ENCODE assay signal across 23 cellular contexts in genomic region chr11:130525307-130525706, GRCh38.
"Had no signal": no experiment of that assay in that cellular context is flagged by ENCODE, and none has a peak within 500 bp of the region (broad histone marks: within the 10 kb centered on the region; RNA-seq: fewer than 3 reads in every experiment).

No MANE protein-coding gene starts in this region.

- ATAC-seq: activated CD4-positive, alpha-beta T cell treated with anti-CD3 and anti-CD28 coated beads for 36 hours; activated CD8-positive, alpha-beta T cell treated with anti-CD3 and anti-CD28 coated beads, Interleukin-2, amount 10 ng/mL, durations not matched to agents 7 days and 5 days had no signal

- H3K4me2 ChIP-seq: SK-N-SH had no signal

- H3K36me3 Mint-ChIP-seq: activated naive CD8-positive, alpha-beta T cell treated with anti-CD3 and anti-CD28 coated beads, Interleukin-2, amount 10 ng/mL, durations not matched to agents 7 days and 5 days had no signal

- H3K27ac ChIP-seq: adrenal gland, SJCRH30, VCaP had no signal

- H3K9ac ChIP-seq: SK-N-SH had no signal

- H3K9me3 Mint-ChIP-seq: activated naive CD8-positive, alpha-beta T cell treated with anti-CD3 and anti-CD28 coated beads, Interleukin-2, amount 10 ng/mL, durations not matched to agents 7 days and 5 days had no signal

- DNase-seq: activated CD4-positive, alpha-beta T cell treated with anti-CD3 and anti-CD28 coated beads for 36 hours; activated CD4-positive, CD25-positive, alpha-beta regulatory T cell; activated CD8-positive, alpha-beta memory T cell treated with anti-CD3 and anti-CD28 coated beads, Interleukin-2, amount 50 U/mL, for 48 hours; activated CD8-positive, alpha-beta T cell treated with anti-CD3 and anti-CD28 coated beads, Interleukin-2, amount 10 ng/mL, durations not matched to agents 7 days and 5 days; activated naive CD4-positive, alpha-beta T cell treated with anti-CD3 and anti-CD28 coated beads, Interleukin-2, amount 50 U/mL, for 16 hours; activated naive CD8-positive, alpha-beta T cell treated with anti-CD3 and anti-CD28 coated beads, Interleukin-2, amount 10 ng/mL, durations not matched to agents 7 days and 5 days; activated T-cell treated with anti-CD3 and anti-CD28 coated beads, Interleukin-2, amount 50 U/mL, for 1 hour; adrenal gland; anterior cingulate cortex; caudate nucleus; NCI-H1092; NCI-H1417 treated with DMSO at 0.1 percent for 48 hours; NCI-H1694; NCI-H2029; NCI-H2107; NCI-H2171 treated with DMSO at 0.1 percent for 48 hours; NCI-H226; NCI-H526; NCI-H774; SJCRH30; SK-N-SH; T-helper 1 cell had no signal

- H3K9me3 ChIP-seq: adrenal gland, SJCRH30, SK-N-SH had no signal

- H3K36me3 ChIP-seq: adrenal gland, SJCRH30 had no signal

- H3K4me3 ChIP-seq: adrenal gland, SJCRH30 had no signal

- H3K27me3 Mint-ChIP-seq: activated CD4-positive, alpha-beta T cell treated with anti-CD3 and anti-CD28 coated beads for 36 hours had no signal

- H3K4me3 Mint-ChIP-seq: activated CD4-positive, alpha-beta T cell treated with anti-CD3 and anti-CD28 coated beads for 36 hours; activated CD8-positive, alpha-beta T cell treated with anti-CD3 and anti-CD28 coated beads, Interleukin-2, amount 10 ng/mL, durations not matched to agents 7 days and 5 days; activated naive CD8-positive, alpha-beta T cell treated with anti-CD3 and anti-CD28 coated beads, Interleukin-2, amount 10 ng/mL, durations not matched to agents 7 days and 5 days had no signal

- H3K27me3 ChIP-seq: adrenal gland, SJCRH30 had no signal

- H3K27ac Mint-ChIP-seq: activated CD4-positive, alpha-beta T cell treated with anti-CD3 and anti-CD28 coated beads for 36 hours; activated CD8-positive, alpha-beta T cell treated with anti-CD3 and anti-CD28 coated beads, Interleukin-2, amount 10 ng/mL, durations not matched to agents 7 days and 5 days; activated naive CD8-positive, alpha-beta T cell treated with anti-CD3 and anti-CD28 coated beads, Interleukin-2, amount 10 ng/mL, durations not matched to agents 7 days and 5 days had no signal

- H3K4me1 Mint-ChIP-seq: activated CD4-positive, alpha-beta T cell treated with anti-CD3 and anti-CD28 coated beads for 36 hours had no signal
